In the genomic region with DNA sequence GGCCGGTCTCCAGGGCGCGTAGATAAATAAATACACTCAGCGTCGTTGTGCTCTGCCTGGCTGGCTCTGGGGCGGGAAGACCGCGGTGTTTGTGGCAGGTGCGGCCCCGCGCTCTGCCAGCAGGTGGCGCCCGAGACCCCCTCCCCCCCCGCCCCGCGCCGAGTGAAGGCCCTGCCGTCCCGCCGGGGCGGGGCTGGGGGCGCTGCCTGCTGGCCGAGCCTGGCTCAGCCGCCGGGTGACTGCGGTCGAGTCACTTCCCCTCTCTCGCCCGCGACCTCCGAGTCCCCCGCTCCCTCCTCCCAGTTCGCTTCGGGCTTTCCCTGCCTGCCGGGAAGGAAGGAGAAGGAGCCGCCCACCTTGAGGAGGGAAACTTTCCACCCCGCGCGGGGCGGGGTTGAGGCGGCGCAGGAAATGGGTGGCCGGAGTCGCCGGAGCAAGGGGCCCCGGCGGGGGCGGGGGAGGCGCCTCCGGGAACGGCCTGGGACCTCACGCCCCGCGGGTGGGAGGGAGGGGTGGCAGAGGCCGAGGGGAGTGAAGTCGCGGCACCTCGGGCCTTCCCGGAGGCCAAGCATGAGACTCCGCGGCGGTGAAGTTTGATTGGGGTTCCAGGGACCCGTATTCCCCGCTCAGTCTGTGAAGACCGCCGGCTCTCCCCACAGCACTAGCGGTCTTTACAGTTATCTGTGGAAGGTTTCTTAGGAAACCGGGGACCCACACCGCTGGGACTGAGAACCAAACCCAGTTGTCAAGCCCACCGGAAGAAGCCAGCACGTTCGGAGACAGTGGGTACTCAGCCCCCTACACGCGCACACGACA, we compare ENCODE assay signal across 8 cellular contexts. TPM values are rescaled to one million over a fixed set of nuclear protein-coding genes. Genes with fewer than 3 reads are reported as not detected.
A peak's percentile ranks its signal among the peaks of the same experiment; 100 is the strongest.
DNase-seq lines count a peak whose midpoint lies in the region; ATAC-seq and TF ChIP-seq lines count a peak whose summit lies in the region.

No MANE protein-coding gene starts in this region.

- peak; percentile 10 for ATAC-seq in GM19468 (IDR thresholded peaks at IDR 0.05; ENCODE audit: extremely low read depth, unreplicated experiment)
- ATAC-seq in activated naive CD4-positive, alpha-beta T cell treated with anti-CD3 and anti-CD28 coated beads, Interleukin-2, amount 50 U/mL, for 72 hours = peak; percentile 30 to 54

- DNase-seq in COR-L47 (lab: John Stamatoyannopoulos, UW) (peak; percentile 47), KBM-7 (peak; percentile 98), SK-N-SH (peak; percentile 98), glutamatergic neuron (peak; percentile 84), ovary (peak; percentile 86 to 90 (median 88))
- peak; percentile 91 to 97 for DNase-seq in activated naive CD4-positive, alpha-beta T cell treated with anti-CD3 and anti-CD28 coated beads, Interleukin-2, amount 50 U/mL, for 72 hours (ENCODE audit: low spot score in 2 of 2)

- POLR2A ChIA-PET in SK-N-SH (lab: Yijun Ruan, JAX) = no interaction called here

- no peak for TF ChIP-seq POLR2A in ovary (IDR thresholded peaks at IDR 0.05)

- peak overlapping the region; percentile 66; the same call in 1 of the 2 replicates for H3K9ac ChIP-seq in SK-N-SH

- TF ChIP-seq EP300 in SK-N-SH (IDR thresholded peaks at IDR 0.05; ENCODE audit: borderline replicate concordance in 1 of 2, low read depth in 1 of 2, low read length in 1 of 2) (no peak), ovary (IDR thresholded peaks at IDR 0.05) (peak; percentile 80)

- peaks cover 25% of the 10 kb centered on the region for H4K20me1 ChIP-seq in SK-N-SH (ENCODE audit: insufficient read depth)

- peaks cover 42% of the 10 kb centered on the region for H3F3A ChIP-seq in SK-N-SH (replicated peaks; ENCODE audit: insufficient read depth)

- H3K27me3 Mint-ChIP-seq in glutamatergic neuron (ENCODE audit: unreplicated experiment) = peaks cover 22% of the 10 kb centered on the region

- TF ChIP-seq RAD21 in SK-N-SH (IDR thresholded peaks at IDR 0.05; ENCODE audit: low read length) = peak; percentile 26; the same call in 1 of the 2 replicates

- in situ Hi-C loops in KBM-7 (cut with MboI; ENCODE audit: low pct_unique_long_range_greater_than_20kb, low sequenced_read_pairs) = no loop called here

- no peaks in the 10 kb centered on the region for H3K9me3 Mint-ChIP-seq in activated naive CD4-positive, alpha-beta T cell treated with anti-CD3 and anti-CD28 coated beads, Interleukin-2, amount 50 U/mL, for 72 hours
- peaks cover 28% of the 10 kb centered on the region for H3K9me3 Mint-ChIP-seq in glutamatergic neuron (ENCODE audit: unreplicated experiment)

- H3K9me3 ChIP-seq in SK-N-SH (no peaks in the 10 kb centered on the region), ovary (no peaks in the 10 kb centered on the region), thymus (ENCODE audit: control insufficient read depth) (no peaks in the 10 kb centered on the region)

- H3K27ac ChIP-seq in SK-N-SH (ENCODE audit: low read depth in 2 of 2, low read length in 1 of 2) (peak overlapping the region; percentile 56 to 58), ovary (peak overlapping the region; percentile 83 to 85), thymus (ENCODE audit: low read depth) (peak overlapping the region; percentile 97)

- H3K4me1 Mint-ChIP-seq in glutamatergic neuron (ENCODE audit: low read depth, unreplicated experiment) = peaks cover 20% of the 10 kb centered on the region

- intact Hi-C loops in ovary (cut with DNase I) = loop anchor here in 3 of 4 donors (5.0 kb wide), 3 partner anchors 38 to 78 kb away; partner anchors contain the start of gene MAP3K11 (in 1 of the 3)

- H3K36me3 Mint-ChIP-seq in activated naive CD4-positive, alpha-beta T cell treated with anti-CD3 and anti-CD28 coated beads, Interleukin-2, amount 50 U/mL, for 72 hours = peaks cover 30 to 31% of the 10 kb centered on the region in 2 donors
- H3K36me3 Mint-ChIP-seq in glutamatergic neuron (ENCODE audit: unreplicated experiment) = no peaks in the 10 kb centered on the region

- H3K27me3 ChIP-seq in SK-N-SH (ENCODE audit: insufficient read depth) = no peaks in the 10 kb centered on the region
- H3K27me3 ChIP-seq in ovary = no peaks in the 10 kb centered on the region
- no peaks in the 10 kb centered on the region for H3K27me3 ChIP-seq in thymus (ENCODE audit: control insufficient read depth, insufficient read depth)

- H2AFZ ChIP-seq in SK-N-SH (ENCODE audit: low read depth) = no peak overlapping the region

- CTCF ChIA-PET in SK-N-SH (lab: Yijun Ruan, JAX) = interaction anchor here (1.2 to 13.6 kb wide), 9 partner anchors 8 to 49 kb away, joined by 3 to 295 read pairs (median 7); partner anchors contain the start of genes KCNK7, LTBP3 and MAP3K11

- H3K9me2 ChIP-seq in SK-N-SH = no peaks in the 10 kb centered on the region

- H3K27ac Mint-ChIP-seq in activated naive CD4-positive, alpha-beta T cell treated with anti-CD3 and anti-CD28 coated beads, Interleukin-2, amount 50 U/mL, for 72 hours = peak overlapping the region; percentile 92 to 93
- peak overlapping the region; percentile 66 for H3K27ac Mint-ChIP-seq in glutamatergic neuron (ENCODE audit: unreplicated experiment)

- peaks cover 63% of the 10 kb centered on the region for H3K79me2 ChIP-seq in SK-N-SH (ENCODE audit: insufficient read depth)

- TF ChIP-seq CTCF in SK-N-SH (IDR thresholded peaks at IDR 0.05) (peak; percentile 59), glutamatergic neuron (IDR thresholded peaks at IDR 0.05; ENCODE audit: partially characterized antibody, unreplicated experiment) (peak; percentile 99), ovary (IDR thresholded peaks at IDR 0.05) (peak; percentile 79 to 95 (median 95))

- H3K4me3 ChIP-seq in SK-N-SH (ENCODE audit: low read depth in 2 of 2, low read length in 1 of 2) (peak overlapping the region; percentile 76 to 99), ovary (peak overlapping the region; percentile 69), thymus (ENCODE audit: low read length) (peak overlapping the region; percentile 84)

- peak overlapping the region; percentile 94 for H3K4me3 Mint-ChIP-seq in glutamatergic neuron (ENCODE audit: unreplicated experiment)

- 55% methylated on average over 12 of the region's 75 CpGs for WGBS in SK-N-SH (ENCODE audit: low lambda C conversion rate)
- WGBS in ovary, 3 donors = 3 to 4% (median 4%) methylated on average over 57 to 75 of the region's 75 CpGs
- under 1% methylated on average over 75 of the region's 75 CpGs for WGBS in thymus

- H3K4me1 ChIP-seq in SK-N-SH (ENCODE audit: control insufficient read depth in 1 of 2, insufficient read depth in 2 of 2, low read depth in 1 of 2, low read length in 1 of 2) (peaks cover 44 to 54% of the 10 kb centered on the region in 2 experiments; a peak in 3 of 4 replicates), ovary (ENCODE audit: insufficient read depth) (peaks cover 17% of the 10 kb centered on the region), thymus (ENCODE audit: control insufficient read depth, insufficient read depth, low read length) (peaks cover 35% of the 10 kb centered on the region)

- H3K36me3 ChIP-seq in SK-N-SH (replicated peaks in 1 of 2; ENCODE audit: control insufficient read depth in 1 of 2, insufficient read depth in 2 of 2, low read length in 1 of 2) = peaks cover 12 to 14% of the 10 kb centered on the region in 2 experiments
- no peaks in the 10 kb centered on the region for H3K36me3 ChIP-seq in ovary
- peaks cover 12% of the 10 kb centered on the region for H3K36me3 ChIP-seq in thymus (ENCODE audit: control insufficient read depth, insufficient read depth)

- peak overlapping the region; percentile 83 for H3K4me2 ChIP-seq in SK-N-SH

RNA-seq across cellular contexts. Expression of gene EHBP1L1, which starts 1.5 kb away (rescaled TPM):
- 35.1 and 48.7 TPM in 2 replicates for polyA plus RNA-seq in SK-N-SH (2012; rRNA removed)
- polyA plus RNA-seq in SK-N-SH (2012; cell fraction: cytosol; rRNA removed) = 17.6 and 25.5 TPM in 2 replicates
- 163 and 263 TPM in 2 replicates for polyA plus RNA-seq in SK-N-SH (2012; cell fraction: nucleus; rRNA removed)
- 100 to 1,000 TPM; 101 to 144 TPM for total RNA-seq in activated naive CD4-positive, alpha-beta T cell treated with anti-CD3 and anti-CD28 coated beads, Interleukin-2, amount 50 U/mL, for 72 hours
- total RNA-seq in glutamatergic neuron (ENCODE audit: unreplicated experiment) = 14.2 TPM
- total RNA-seq in ovary = 10 to 100 TPM; 21.7 to 63.0 (median 40.3) TPM
- polyA plus RNA-seq in ovary = 10 to 100 TPM; 24.5 to 42.4 TPM
- polyA plus RNA-seq in thymus = 66.5 TPM

RNA-seq across cellular contexts. Expression of gene FAM89B, which starts 2.0 kb away (rescaled TPM):
- polyA plus RNA-seq in SK-N-SH (2012; rRNA removed) (61.3 and 65.3 TPM in 2 replicates), ovary (10 to 100 TPM in 1 of 2 donors, 1 to 10 TPM in 1; 1.9 to 47.8 TPM), thymus (62.2 TPM)
- polyA plus RNA-seq in SK-N-SH (2012; cell fraction: cytosol; rRNA removed) = 19.9 and 37.5 TPM in 2 replicates
- 38.7 and 41.4 TPM in 2 replicates for polyA plus RNA-seq in SK-N-SH (2012; cell fraction: nucleus; rRNA removed)
- total RNA-seq in activated naive CD4-positive, alpha-beta T cell treated with anti-CD3 and anti-CD28 coated beads, Interleukin-2, amount 50 U/mL, for 72 hours = 10 to 100 TPM; 32.6 to 47.1 TPM
- total RNA-seq in glutamatergic neuron (ENCODE audit: unreplicated experiment) (184 TPM), ovary (10 to 100 TPM; 41.0 to 74.0 (median 53.3) TPM)

RNA-seq across cellular contexts. Expression of gene ZNRD2, which starts 4.1 kb away (rescaled TPM):
- polyA plus RNA-seq in SK-N-SH (2012; rRNA removed) (62.5 and 78.1 TPM in 2 replicates), ovary (10 to 100 TPM in 1 of 2 donors, 1 to 10 TPM in 1; 2.3 to 61.8 TPM), thymus (38.0 TPM)
- 32.6 and 44.8 TPM in 2 replicates for polyA plus RNA-seq in SK-N-SH (2012; cell fraction: cytosol; rRNA removed)
- 76.5 and 92.5 TPM in 2 replicates for polyA plus RNA-seq in SK-N-SH (2012; cell fraction: nucleus; rRNA removed)
- total RNA-seq in activated naive CD4-positive, alpha-beta T cell treated with anti-CD3 and anti-CD28 coated beads, Interleukin-2, amount 50 U/mL, for 72 hours = 10 to 100 TPM; 35.9 to 44.3 TPM
- total RNA-seq in glutamatergic neuron (ENCODE audit: unreplicated experiment) (37.9 TPM), ovary (10 to 100 TPM; 26.6 to 59.5 (median 39.2) TPM)

RNA-seq across cellular contexts. Expression of gene LTBP3, which starts 16.2 kb away (rescaled TPM):
- polyA plus RNA-seq in SK-N-SH (2012; rRNA removed) (92.1 and 167 TPM in 2 replicates), ovary (100 to 1,000 TPM in 1 of 2 donors, 10 to 100 TPM in 1; 35.9 to 130 TPM), thymus (64.6 TPM)
- 62.4 and 112 TPM in 2 replicates for polyA plus RNA-seq in SK-N-SH (2012; cell fraction: cytosol; rRNA removed)
- 691 and 1,438 TPM in 2 replicates for polyA plus RNA-seq in SK-N-SH (2012; cell fraction: nucleus; rRNA removed)
- total RNA-seq in activated naive CD4-positive, alpha-beta T cell treated with anti-CD3 and anti-CD28 coated beads, Interleukin-2, amount 50 U/mL, for 72 hours = 10 to 100 TPM; 66.6 to 90.4 TPM
- total RNA-seq in glutamatergic neuron (ENCODE audit: unreplicated experiment) (2.5 TPM), ovary (100 to 1,000 TPM; 143 to 292 (median 198) TPM)

RNA-seq across cellular contexts. Expression of gene KCNK7, which starts 21.2 kb away (rescaled TPM):
- polyA plus RNA-seq in SK-N-SH (2012; rRNA removed) (0.34 and 0.58 TPM in 2 replicates), ovary (1 to 10 TPM in 1 of 2 donors, not detected in 1; 1.5 TPM), thymus (3.8 TPM)
- 0.09 and 0.26 TPM in 2 replicates for polyA plus RNA-seq in SK-N-SH (2012; cell fraction: cytosol; rRNA removed)
- polyA plus RNA-seq in SK-N-SH (2012; cell fraction: nucleus; rRNA removed) = 1.4 and 3.2 TPM in 2 replicates
- under 1 TPM; 0.66 to 0.74 TPM for total RNA-seq in activated naive CD4-positive, alpha-beta T cell treated with anti-CD3 and anti-CD28 coated beads, Interleukin-2, amount 50 U/mL, for 72 hours
- total RNA-seq in glutamatergic neuron (ENCODE audit: unreplicated experiment) (0.69 TPM), ovary (1 to 10 TPM in 3 of 7 donors, under 1 TPM in 4; 0.65 to 4.0 (median 0.95) TPM)

Comparison
In these comparisons a context has a peak if more than half of its experiments do, and no peak if none do; other contexts are left out.
1. Peak in every context shown above with its lines: DNase-seq, ATAC-seq, H3K4me3 ChIP-seq and H3K27ac ChIP-seq.
2. DNase-seq: peak in every context shown above with its lines; median percentile 98 in KBM-7; 98 in SK-N-SH; 94 in activated naive CD4-positive, alpha-beta T cell treated with anti-CD3 and anti-CD28 coated beads, Interleukin-2, amount 50 U/mL, for 72 hours; 88 in ovary; 84 in glutamatergic neuron; 47 in COR-L47.